25 cellular contexts compared by ENCODE assay signal in genomic region chr10:66773418-66773817, GRCh38.
"Had no signal": no experiment of that assay in that cellular context is flagged by ENCODE, and none has a peak within 500 bp of the region (broad histone marks: within the 10 kb centered on the region; RNA-seq: fewer than 3 reads in every experiment).

No MANE protein-coding gene starts in this region.

- ATAC-seq: gastrocnemius medialis, heart right ventricle, left cardiac atrium, left lung, left ventricle myocardium superior, lower lobe of right lung, mucosa of descending colon had no signal

- H3K27me3 ChIP-seq: dorsolateral prefrontal cortex, esophagus muscularis mucosa, gastrocnemius medialis, heart right ventricle, left lung had no signal

- H3K9me3 ChIP-seq: esophagus muscularis mucosa, gastrocnemius medialis, heart right ventricle, left lung, lower lobe of right lung, mucosa of descending colon had no signal

- H3K36me3 ChIP-seq: esophagus muscularis mucosa, gastrocnemius medialis, heart right ventricle, left lung, lower lobe of right lung had no signal

- H3K27ac ChIP-seq: coronary artery, dorsolateral prefrontal cortex, esophagus muscularis mucosa, gastrocnemius medialis, heart right ventricle, left lung, lower lobe of right lung had no signal

- DNase-seq: dermis blood vessel endothelial cell; dorsolateral prefrontal cortex; effector CD4-positive, alpha-beta T cell; effector memory CD4-positive, alpha-beta T cell; foreskin fibroblast; foreskin melanocyte; gastrocnemius medialis; glutamatergic neuron; head of caudate nucleus; heart right ventricle; hippocampal formation; left cardiac atrium; left lung; left ventricle myocardium superior; lower lobe of right lung; mesendoderm; midbrain; mucosa of descending colon; naive B cell had no signal

- H3K4me3 ChIP-seq: coronary artery, dorsolateral prefrontal cortex, esophagus muscularis mucosa, gastrocnemius medialis, heart right ventricle, left lung, lower lobe of right lung, mucosa of descending colon had no signal

- H3K4me1 ChIP-seq: gastrocnemius medialis, left lung, lower lobe of right lung had no signal

- FAIRE-seq: colon, endothelial cell of umbilical vein, islet of Langerhans, keratinocyte had no signal
